Comparison of ENCODE assay signal across 22 cellular contexts in the genomic region with DNA sequence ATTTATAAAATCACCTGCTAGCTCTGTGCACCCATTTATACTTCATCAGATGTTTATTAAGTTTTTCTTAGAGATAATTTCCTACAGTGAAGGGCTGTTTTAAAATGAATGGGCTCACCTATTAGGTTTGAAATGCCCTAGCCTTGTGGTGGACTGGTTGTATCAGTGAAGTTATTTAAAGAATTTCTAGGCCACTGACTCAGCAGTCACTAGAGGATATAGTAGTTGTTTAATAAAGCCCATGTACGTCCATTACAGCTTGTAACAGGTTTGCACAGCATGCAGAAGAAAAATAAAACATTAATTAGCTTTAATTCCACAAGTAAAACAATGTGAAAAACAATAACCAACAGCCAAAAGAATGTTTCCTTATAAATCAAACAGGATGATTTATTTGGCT.
"Had no signal": no experiment of that assay in that cellular context is flagged by ENCODE, and none has a peak within 500 bp of the region (broad histone marks: within the 10 kb centered on the region; RNA-seq: fewer than 3 reads in every experiment).

No MANE protein-coding gene starts in this region.

- H3K9me3 ChIP-seq: esophagus muscularis mucosa, left ventricle myocardium inferior, lower lobe of right lung, pancreas, suprapubic skin, thyroid gland, uterus had no signal

- H3K4me3 ChIP-seq: dorsolateral prefrontal cortex, esophagus muscularis mucosa, left ventricle myocardium inferior, lower lobe of right lung, neural progenitor cell, pancreas, suprapubic skin, thyroid gland, uterus had no signal

- H3K4me1 ChIP-seq: esophagus muscularis mucosa, foreskin keratinocyte, left ventricle myocardium inferior, lower lobe of right lung, neural progenitor cell, pancreas, suprapubic skin, thyroid gland, uterus had no signal

- H3K36me3 ChIP-seq: neural progenitor cell, pancreas, thyroid gland, uterus had no signal

- DNase-seq: cortex of kidney; dorsolateral prefrontal cortex; effector memory CD4-positive, alpha-beta T cell; foreskin keratinocyte; hypothalamus; kidney; left cardiac atrium; left ventricle myocardium inferior; lower lobe of right lung; midbrain; nucleus accumbens; pancreas; right cardiac atrium; stimulated activated CD4-positive, alpha-beta T cell treated with anti-CD3 and anti-CD28 coated beads, Interleukin-4, amount 100 ng/mL, for 1 hour; stimulated activated CD8-positive, alpha-beta memory T cell treated with anti-CD3 and anti-CD28 coated beads, Interleukin-4, amount 100 ng/mL, for 48 hours; stimulated activated naive CD8-positive, alpha-beta T cell treated with anti-CD3 and anti-CD28 coated beads, Interleukin-15, Interleukin-2, amounts not matched to agents 100 U/mL and 50 U/mL, for 24 hours; thyroid gland; uterus had no signal

- H3K27ac ChIP-seq: dorsolateral prefrontal cortex, epithelial cell of prostate, esophagus muscularis mucosa, foreskin keratinocyte, left ventricle myocardium inferior, lower lobe of right lung, neural progenitor cell, pancreas, suprapubic skin, thyroid gland, uterus had no signal
